In the genomic region with DNA sequence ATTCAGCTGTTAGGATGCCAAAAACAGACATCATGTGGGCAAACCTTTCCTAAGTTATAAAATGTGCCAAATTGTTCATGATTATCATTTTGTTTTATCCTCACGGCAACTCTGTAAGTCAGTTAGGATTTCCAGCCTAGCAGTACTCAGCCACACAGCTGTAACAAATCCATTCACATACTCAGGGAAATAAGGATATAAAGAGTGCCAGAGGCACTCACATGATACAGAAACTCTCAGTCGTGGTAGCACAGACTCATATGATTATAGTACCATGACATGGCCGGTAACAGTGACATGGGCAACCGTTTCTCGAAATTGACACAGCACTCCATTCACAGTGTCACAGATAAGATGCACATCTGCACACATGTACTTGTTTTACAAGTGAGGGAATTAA, we compare ENCODE assay signal across 1 cellular context.
TF ChIP-seq lines count a peak whose summit lies in the region.

No MANE protein-coding gene starts in this region.

TF ChIP-seq in IMR-90, 13 proteins besides CTCF, POLR2A, EP300 and RAD21 (continued from another document):
- TF ChIP-seq, protein P1, sequence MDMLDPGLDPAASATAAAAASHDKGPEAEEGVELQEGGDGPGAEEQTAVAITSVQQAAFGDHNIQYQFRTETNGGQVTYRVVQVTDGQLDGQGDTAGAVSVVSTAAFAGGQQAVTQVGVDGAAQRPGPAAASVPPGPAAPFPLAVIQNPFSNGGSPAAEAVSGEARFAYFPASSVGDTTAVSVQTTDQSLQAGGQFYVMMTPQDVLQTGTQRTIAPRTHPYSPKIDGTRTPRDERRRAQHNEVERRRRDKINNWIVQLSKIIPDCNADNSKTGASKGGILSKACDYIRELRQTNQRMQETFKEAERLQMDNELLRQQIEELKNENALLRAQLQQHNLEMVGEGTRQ (IDR thresholded peaks at IDR 0.05; ENCODE audit: low read depth, low read length): no peak
- no peak for TF ChIP-seq CEBPB (IDR thresholded peaks at IDR 0.05; ENCODE audit: low read depth, low read length)
- TF ChIP-seq MAFK (IDR thresholded peaks at IDR 0.05; ENCODE audit: low read depth, low read length): no peak
- TF ChIP-seq MXI1 (IDR thresholded peaks at IDR 0.05; ENCODE audit: borderline replicate concordance, low read depth, low read length): no peak
- no peak for TF ChIP-seq BHLHE40 (IDR thresholded peaks at IDR 0.05; ENCODE audit: low read depth, low read length)
- TF ChIP-seq SMC3 (IDR thresholded peaks at IDR 0.05; ENCODE audit: low read depth, low read length): no peak
- no peak for TF ChIP-seq CHD1 (IDR thresholded peaks at IDR 0.05; ENCODE audit: low read depth, low read length)
TF ChIP-seq in IMR-90: peak in this region for 0.
